ENCODE assay signal across 8 cellular contexts in genomic region chr4:6974138-6974848, GRCh38.
DNase-seq lines count a peak whose midpoint lies in the region; ATAC-seq and TF ChIP-seq lines count a peak whose summit lies in the region.

No MANE protein-coding gene starts in this region.

- peak; percentile 99 for TF ChIP-seq CTCF in WI38 (IDR thresholded peaks at IDR 0.05; ENCODE audit: low read depth, low read length)
- peak; percentile 99 for TF ChIP-seq CTCF in mammary epithelial cell (conservative IDR thresholded peaks at IDR 0.05 in 1 of 2, IDR thresholded peaks at IDR 0.05 in 1 of 2; ENCODE audit: extremely low read depth in 1 of 2, insufficient read depth in 1 of 2, low read depth in 1 of 2, low read length in 2 of 2)

- DNase-seq in DMS 273 treated with DMSO at 0.1 percent for 48 hours (lab: John Stamatoyannopoulos, UW) (peak; percentile 17), H4 (ENCODE audit: low spot score) (peak; percentile 85), NCI-H1694 treated with DMSO at 0.1 percent for 48 hours (lab: John Stamatoyannopoulos, UW) (peak; percentile 52), mammary epithelial cell (peak; percentile 76), inferior parietal cortex (ENCODE audit: extremely low spot score) (peak; percentile 92)
- DNase-seq in stimulated activated CD4-positive, alpha-beta T cell treated with anti-CD3 and anti-CD28 coated beads, Interleukin-1b, Interleukin-23, amount 100 ng/mL, for 24 hours (ENCODE audit: low read depth in 4 of 4, low spot score in 1 of 4): peak; percentile 60 to 69 (median 66)

- no peaks in the 10 kb centered on the region for H4K20me1 ChIP-seq in mammary epithelial cell (ENCODE audit: insufficient read depth, low read length)

- no peak for ATAC-seq in GM21825 (IDR thresholded peaks at IDR 0.05; ENCODE audit: unreplicated experiment)

- in situ Hi-C loops in mammary epithelial cell (cut with MboI; ENCODE audit: low sequenced_read_pairs in 2 of 2): loop anchor here in 1 of 2 donors (5.0 kb wide), 1 partner anchor 98 kb away; no protein-coding TSS in a partner anchor

- H3K27me3 ChIP-seq in mammary epithelial cell (ENCODE audit: insufficient read depth, low read length): no peaks in the 10 kb centered on the region

- dilution Hi-C loops in mammary epithelial cell (cut with HindIII; ENCODE audit: low sequenced_read_pairs): no loop called here

- H3K4me1 ChIP-seq in mammary epithelial cell (ENCODE audit: insufficient read depth, low read length): no peaks in the 10 kb centered on the region

- CTCF ChIA-PET in mammary epithelial cell (lab: Charles Lee; ENCODE audit: low non-redundant PET): interaction anchor here (0.5 to 1.1 kb wide), 6 partner anchors 68 to 332 kb away, joined by 3 to 12 read pairs (median 4); a partner anchor contains a TSS

- H3K9me3 ChIP-seq in mammary epithelial cell (replicated peaks; ENCODE audit: insufficient read depth, low read length): no peaks in the 10 kb centered on the region

- H3K27ac ChIP-seq in mammary epithelial cell (ENCODE audit: insufficient read depth, low read depth, low read length): no peak overlapping the region

- no peaks in the 10 kb centered on the region for H3K79me2 ChIP-seq in mammary epithelial cell (ENCODE audit: insufficient read depth, low read length)

- H3K36me3 ChIP-seq in mammary epithelial cell (ENCODE audit: insufficient read depth, low read length): no peaks in the 10 kb centered on the region

- BruUV-seq in mammary epithelial cell (replicated peaks; lab: Mats Ljungman, UMichigan): no TSS peak

- H3K4me2 ChIP-seq in mammary epithelial cell (ENCODE audit: insufficient read depth, low read depth, low read length): no peak overlapping the region

- 28% methylated on average over 7 of the region's 7 CpGs for WGBS in mammary epithelial cell (ENCODE audit: low coverage, missing lambda C conversion rate)

- H3K4me3 ChIP-seq in WI38 (ENCODE audit: low read depth, low read length): no peak overlapping the region
- no peak overlapping the region for H3K4me3 ChIP-seq in mammary epithelial cell (replicated peaks in 1 of 3; ENCODE audit: insufficient read depth in 1 of 3, low read depth in 2 of 3, low read length in 3 of 3)

- intact Hi-C loops in mammary epithelial cell (cut with micrococcal nuclease): loop anchor here (1.0 to 10.0 kb wide), 6 partner anchors 30 to 252 kb away; no protein-coding TSS in a partner anchor

- no peak overlapping the region for H2AFZ ChIP-seq in mammary epithelial cell (ENCODE audit: low read depth, low read length)

- H3K9ac ChIP-seq in mammary epithelial cell (ENCODE audit: insufficient read depth, low read length): no peak overlapping the region

Comparison
In these comparisons a context has a peak if more than half of its experiments do, and no peak if none do; other contexts are left out.
1. DNase-seq: peak in every context shown above with its lines; median percentile 92 in inferior parietal cortex; 85 in H4; 76 in mammary epithelial cell; 66 in stimulated activated CD4-positive, alpha-beta T cell treated with anti-CD3 and anti-CD28 coated beads, Interleukin-1b, Interleukin-23, amount 100 ng/mL, for 24 hours; 52 in NCI-H1694 treated with DMSO at 0.1 percent for 48 hours; 17 in DMS 273 treated with DMSO at 0.1 percent for 48 hours.